23 cellular contexts compared by ENCODE assay signal in genomic region chr5:57202811-57203210, GRCh38. TPM values are rescaled to one million over a fixed set of nuclear protein-coding genes. Genes with fewer than 3 reads are reported as not detected.
DNase-seq lines count a peak whose midpoint lies in the region; ATAC-seq, FAIRE-seq and TF ChIP-seq lines count a peak whose summit lies in the region.
"Had no signal": no experiment of that assay in that cellular context is flagged by ENCODE, and none has a peak within 500 bp of the region (broad histone marks: within the 10 kb centered on the region; RNA-seq: fewer than 3 reads in every experiment).

No MANE protein-coding gene starts in this region.

- peaks cover 3% of the 10 kb centered on the region for H3K36me3 ChIP-seq in CD4-positive, CD25-positive, alpha-beta regulatory T cell (ENCODE audit: control insufficient read depth, insufficient read depth, low read length)
- H3K36me3 ChIP-seq in IMR-90 (ENCODE audit: control insufficient read depth, insufficient read depth, low read length): peaks cover 2% of the 10 kb centered on the region; the same call in 1 of the 2 replicates
- no peaks in the 10 kb centered on the region for H3K36me3 ChIP-seq in fibroblast of lung (ENCODE audit: control insufficient read depth, insufficient read depth, low read length)
- peaks cover 0 to 3% of the 10 kb centered on the region in 2 donors for H3K36me3 ChIP-seq in small intestine (ENCODE audit: control insufficient read depth in 2 of 2, insufficient read depth in 2 of 2, low read length in 2 of 2)

- peak overlapping the region; percentile 51 for H3K27ac ChIP-seq in CD4-positive, CD25-positive, alpha-beta regulatory T cell (ENCODE audit: insufficient read depth, low read length, poor library complexity, severe bottlenecking)
- H3K27ac ChIP-seq in IMR-90 (ENCODE audit: insufficient read depth, low read length): no peak overlapping the region
- H3K27ac ChIP-seq in fibroblast of lung (ENCODE audit: insufficient read depth, low read length): no peak overlapping the region
- no peak overlapping the region for H3K27ac ChIP-seq in small intestine (ENCODE audit: low read depth in 1 of 2, low read length in 1 of 2)

- H4K91ac ChIP-seq in IMR-90 (ENCODE audit: insufficient read depth, low read depth, low read length): no peak overlapping the region

- no peak for TF ChIP-seq RAD21 in IMR-90 (IDR thresholded peaks at IDR 0.05; ENCODE audit: low read length)

- no peak overlapping the region for H2BK20ac ChIP-seq in IMR-90 (ENCODE audit: low read depth, low read length)

- no peak for FAIRE-seq in small intestine (lab: Jason Lieb, UNC)
- FAIRE-seq: GM12878, GM19239, HepG2 had no signal

- no peak overlapping the region for H4K8ac ChIP-seq in IMR-90 (ENCODE audit: low read depth in 2 of 2, low read length in 2 of 2)

- no peak overlapping the region for H2AK5ac ChIP-seq in IMR-90 (ENCODE audit: low read depth, low read length)

- no peak overlapping the region for H3K56ac ChIP-seq in IMR-90 (ENCODE audit: extremely low read depth, insufficient read depth, low read length)

- BruUV-seq in IMR-90 (replicated peaks; lab: Mats Ljungman, UMichigan): no TSS peak

- peak overlapping the region; percentile 28 to 89 (median 84) for H3K27ac Mint-ChIP-seq in CD4-positive, CD25-positive, alpha-beta regulatory T cell
- H3K27ac Mint-ChIP-seq in natural killer cell treated with Interleukin-12 subunit alpha and Interleukin-12 subunit beta and Interleukin-15 and Interleukin-18, amount 100 ng/mL, for 72 hours: peak overlapping the region; percentile 49 to 63

- H3K4me1 Mint-ChIP-seq in CD4-positive, CD25-positive, alpha-beta regulatory T cell: peaks cover 46 to 89% (median 72%) of the 10 kb centered on the region in 4 donors
- H3K4me1 Mint-ChIP-seq in natural killer cell treated with Interleukin-12 subunit alpha and Interleukin-12 subunit beta and Interleukin-15 and Interleukin-18, amount 100 ng/mL, for 72 hours (ENCODE audit: low read depth in 2 of 2): peaks cover 42 to 65% of the 10 kb centered on the region in 2 donors

- no peaks in the 10 kb centered on the region for H3K9me3 Mint-ChIP-seq in CD4-positive, CD25-positive, alpha-beta regulatory T cell
- no peaks in the 10 kb centered on the region for H3K9me3 Mint-ChIP-seq in natural killer cell treated with Interleukin-12 subunit alpha and Interleukin-12 subunit beta and Interleukin-15 and Interleukin-18, amount 100 ng/mL, for 72 hours

- no peak overlapping the region for H2AK9ac ChIP-seq in IMR-90 (replicated peaks; ENCODE audit: low read depth, low read length, poor library complexity)

- peak overlapping the region; percentile 77 for H2BK5ac ChIP-seq in IMR-90 (ENCODE audit: low read depth, low read length, poor library complexity, severe bottlenecking)

- no peak for DNase-seq in CD4-positive, CD25-positive, alpha-beta regulatory T cell
- DNase-seq in IMR-90: peak; percentile 67
- DNase-seq in fibroblast of lung (ENCODE audit: low read depth in 2 of 2): peak in 1 of 2 donors; percentile 49
- no peak for DNase-seq in natural killer cell treated with Interleukin-12 subunit alpha and Interleukin-12 subunit beta and Interleukin-15 and Interleukin-18, amount 100 ng/mL, for 72 hours (ENCODE audit: low spot score)
- DNase-seq in small intestine: no peak
- no peak for DNase-seq in SIG-M5 treated with dmso at 0.1 percent for 504 hours (lab: John Stamatoyannopoulos, UW; ENCODE audit: unreplicated experiment)
- DNase-seq in ACHN: no peak
- DNase-seq: AML-193, Calu3, DMS53, EL, NCI-H1417 treated with DMSO at 0.1 percent for 48 hours, NCI-H2029, NCI-H345, NCI-H524 treated with DMSO at 0.1 percent for 48 hours, SHP77 had no signal

- no peaks in the 10 kb centered on the region for H3K27me3 ChIP-seq in CD4-positive, CD25-positive, alpha-beta regulatory T cell (ENCODE audit: control insufficient read depth, insufficient read depth, low read length)
- H3K27me3 ChIP-seq in IMR-90 (ENCODE audit: control insufficient read depth, insufficient read depth, low read length): no peaks in the 10 kb centered on the region
- H3K27me3 ChIP-seq in fibroblast of lung (ENCODE audit: control insufficient read depth, insufficient read depth, low read length): no peaks in the 10 kb centered on the region
- H3K27me3 ChIP-seq in small intestine (ENCODE audit: control insufficient read depth in 2 of 2, insufficient read depth in 2 of 2, low read length in 2 of 2): no peaks in the 10 kb centered on the region

- H3K4ac ChIP-seq in IMR-90 (ENCODE audit: low read depth, low read length): no peak overlapping the region

- H3K23ac ChIP-seq in IMR-90 (ENCODE audit: low read depth, low read length): no peak overlapping the region

- CTCF ChIA-PET in IMR-90 (lab: Yijun Ruan, JAX): interaction anchor here (0.6 to 0.9 kb wide), 2 partner anchors 12 to 73 kb away, joined by 3 to 4 read pairs; no protein-coding TSS in a partner anchor

- peaks cover 6% of the 10 kb centered on the region for H3K36me3 Mint-ChIP-seq in CD4-positive, CD25-positive, alpha-beta regulatory T cell
- no peaks in the 10 kb centered on the region for H3K36me3 Mint-ChIP-seq in natural killer cell treated with Interleukin-12 subunit alpha and Interleukin-12 subunit beta and Interleukin-15 and Interleukin-18, amount 100 ng/mL, for 72 hours

- no peak for TF ChIP-seq POLR2A in IMR-90 (IDR thresholded peaks at IDR 0.05; ENCODE audit: low read depth, low read length)

- dilution Hi-C loops in IMR-90 (cut with HindIII; ENCODE audit: low sequenced_read_pairs, unreplicated experiment): no loop called here

- H3K4me2 ChIP-seq in IMR-90 (ENCODE audit: low read depth, low read length) (peak overlapping the region; percentile 70), fibroblast of lung (ENCODE audit: extremely low read depth, insufficient read depth, low read length) (peak overlapping the region; percentile 2)

- peaks cover 17% of the 10 kb centered on the region for H3K9me1 ChIP-seq in IMR-90 (ENCODE audit: insufficient read depth, low read length)

- intact Hi-C loops in IMR-90 (cut with micrococcal nuclease): no loop called here

- no peaks in the 10 kb centered on the region for H3K9me3 ChIP-seq in CD4-positive, CD25-positive, alpha-beta regulatory T cell (ENCODE audit: control insufficient read depth in 2 of 2, low read length in 2 of 2)
- H3K9me3 ChIP-seq in IMR-90 (ENCODE audit: control insufficient read depth, insufficient read depth, low read length) (no peaks in the 10 kb centered on the region), fibroblast of lung (ENCODE audit: control insufficient read depth, insufficient read depth, low read depth, low read length) (no peaks in the 10 kb centered on the region), small intestine (ENCODE audit: control insufficient read depth, low read depth) (no peaks in the 10 kb centered on the region)
- H3K9me3 ChIP-seq: HAP-1 had no signal

- H3K14ac ChIP-seq in IMR-90 (replicated peaks; ENCODE audit: low read depth, low read length): no peak overlapping the region

- H3K79me1 ChIP-seq in IMR-90 (ENCODE audit: low read depth in 1 of 2, low read length in 2 of 2): peaks cover 34 to 77% of the 10 kb centered on the region in 2 experiments

- ATAC-seq in CD4-positive, CD25-positive, alpha-beta regulatory T cell (ENCODE audit: low read depth in 2 of 2): no peak
- ATAC-seq in IMR-90 (ENCODE audit: low read depth) (peak; percentile 73), HG03139 (IDR thresholded peaks at IDR 0.05; ENCODE audit: unreplicated experiment) (no peak)
- no peak for ATAC-seq in natural killer cell treated with Interleukin-12 subunit alpha and Interleukin-12 subunit beta and Interleukin-15 and Interleukin-18, amount 100 ng/mL, for 72 hours
- ATAC-seq: GM12878, HepG2, SK-N-SH treated with all-trans-retinoic acid at 6 μM for 48 hours had no signal

- POLR2A ChIA-PET in IMR-90 (lab: Charles Lee; ENCODE audit: unreplicated experiment): no interaction called here

- no peak overlapping the region for H2AFZ ChIP-seq in IMR-90 (replicated peaks; ENCODE audit: low read length, poor library complexity)
- H2AFZ ChIP-seq in fibroblast of lung (ENCODE audit: low read length): no peak overlapping the region

- H3K4me1 ChIP-seq in CD4-positive, CD25-positive, alpha-beta regulatory T cell (ENCODE audit: control insufficient read depth, insufficient read depth, low read length, poor library complexity, severe bottlenecking): peaks cover 67% of the 10 kb centered on the region
- H3K4me1 ChIP-seq in IMR-90 (ENCODE audit: control insufficient read depth, insufficient read depth, low read length) (peaks cover 13% of the 10 kb centered on the region), fibroblast of lung (ENCODE audit: control insufficient read depth, extremely low read depth, insufficient read depth, low read length) (peaks cover 2% of the 10 kb centered on the region), small intestine (ENCODE audit: control insufficient read depth in 2 of 2, insufficient read depth in 1 of 2, low read depth in 1 of 2, low read length in 1 of 2) (peaks cover 0 to 4% of the 10 kb centered on the region in 2 donors)

- H4K20me1 ChIP-seq in IMR-90 (ENCODE audit: insufficient read depth, low read length): peaks cover 59% of the 10 kb centered on the region
- H4K20me1 ChIP-seq in fibroblast of lung (ENCODE audit: control insufficient read depth, extremely low read depth, insufficient read depth, low read length): no peaks in the 10 kb centered on the region

- in situ Hi-C loops in IMR-90 (cut with MboI; ENCODE audit: low sequenced_read_pairs): loop anchor here (25.0 kb wide), 2 partner anchors 941 to 1241 kb away; no protein-coding TSS in a partner anchor
- in situ Hi-C loops in ACHN (cut with HindIII; ENCODE audit: low pct_ligation_motif_present, low pct_unique_long_range_greater_than_20kb, low sequenced_read_pairs): no loop called here

- no peaks in the 10 kb centered on the region for H3K27me3 Mint-ChIP-seq in CD4-positive, CD25-positive, alpha-beta regulatory T cell
- H3K27me3 Mint-ChIP-seq in natural killer cell treated with Interleukin-12 subunit alpha and Interleukin-12 subunit beta and Interleukin-15 and Interleukin-18, amount 100 ng/mL, for 72 hours: no peaks in the 10 kb centered on the region

- TF ChIP-seq CTCF in IMR-90 (conservative IDR thresholded peaks at IDR 0.05; ENCODE audit: low read depth, low read length) (no peak), fibroblast of lung (conservative IDR thresholded peaks at IDR 0.05 in 1 of 2, IDR thresholded peaks at IDR 0.05 in 1 of 2; ENCODE audit: low read depth in 1 of 2, low read length in 2 of 2) (no peak)

- no peak overlapping the region for H2BK120ac ChIP-seq in IMR-90 (ENCODE audit: low read depth, low read length)

- H4K5ac ChIP-seq in IMR-90 (ENCODE audit: low read depth, low read length): no peak overlapping the region

- WGBS in IMR-90 (ENCODE audit: extremely low coverage in 2 of 2, insufficient read length in 1 of 2), 2 experiments: 100% methylated on average over 1 of the region's 1 CpG; no CpG with 5 or more reads in 1 of the 2 experiments
- WGBS in small intestine, 3 donors: 59 to 88% (median 73%) methylated on average over 1 of the region's 1 CpG

- no peak overlapping the region for H3K18ac ChIP-seq in IMR-90 (ENCODE audit: low read depth, low read length)

- H3K79me2 ChIP-seq in fibroblast of lung (ENCODE audit: control insufficient read depth, insufficient read depth, low read length): peaks cover 86% of the 10 kb centered on the region

- peak overlapping the region in 2 of 4 donors; percentile 17 to 56 for H3K4me3 Mint-ChIP-seq in CD4-positive, CD25-positive, alpha-beta regulatory T cell
- H3K4me3 Mint-ChIP-seq in natural killer cell treated with Interleukin-12 subunit alpha and Interleukin-12 subunit beta and Interleukin-15 and Interleukin-18, amount 100 ng/mL, for 72 hours: no peak overlapping the region
- H3K4me3 Mint-ChIP-seq: CD14-positive monocyte had no signal

- H2BK15ac ChIP-seq in IMR-90 (ENCODE audit: low read depth, low read length): no peak overlapping the region

- H3K4me3 ChIP-seq in CD4-positive, CD25-positive, alpha-beta regulatory T cell (ENCODE audit: low read depth, low read length): no peak overlapping the region
- H3K4me3 ChIP-seq in IMR-90 (ENCODE audit: insufficient read depth, low read depth, low read length) (no peak overlapping the region), fibroblast of lung (replicated peaks in 1 of 4; ENCODE audit: control extremely low read depth in 1 of 4, insufficient read depth in 1 of 4, low read depth in 3 of 4, low read length in 4 of 4) (no peak overlapping the region), small intestine (ENCODE audit: low read depth in 1 of 2, low read length in 2 of 2) (no peak overlapping the region)
- H3K4me3 ChIP-seq: GM12878, HAP-1 had no signal

- no peak overlapping the region for H3K9ac ChIP-seq in IMR-90 (ENCODE audit: low read depth, low read length)
- H3K9ac ChIP-seq in fibroblast of lung (ENCODE audit: insufficient read depth, low read length): no peak overlapping the region

RNA-seq across cellular contexts. Expression of gene GPBP1, which starts 29.0 kb away (rescaled TPM):
- total RNA-seq in CD4-positive, CD25-positive, alpha-beta regulatory T cell: 171 TPM
- polyA plus RNA-seq in CD4-positive, CD25-positive, alpha-beta regulatory T cell: 100 to 1,000 TPM in 1 of 4 donors, 10 to 100 TPM in 3; 88.8 to 108 (median 98.2) TPM
- total RNA-seq in IMR-90 (2012; rRNA removed): 29.2 and 63.9 TPM in 2 replicates
- polyA plus RNA-seq in IMR-90 (2012; rRNA removed): 18.7 and 24.3 TPM in 2 replicates
- 1.5 and 3.1 TPM in 2 replicates for polyA plus RNA-seq in IMR-90 (2012; cell fraction: cytosol; rRNA removed)
- 1.7 and 29.8 TPM in 2 replicates for polyA plus RNA-seq in IMR-90 (2012; cell fraction: nucleus; rRNA removed; ENCODE audit: low replicate concordance)
- 80.9 and 82.1 TPM in 2 replicates for total RNA-seq in fibroblast of lung
- polyA plus RNA-seq in fibroblast of lung: 45.5 and 50.4 TPM in 2 replicates
- 29.5 and 30.0 TPM in 2 replicates for polyA plus RNA-seq in fibroblast of lung (2012)
- 0.90 and 1.7 TPM in 2 replicates for polyA minus RNA-seq in fibroblast of lung (ENCODE audit: low replicate concordance)
- 10 to 100 TPM; 88.3 to 91.1 TPM for total RNA-seq in natural killer cell treated with Interleukin-12 subunit alpha and Interleukin-12 subunit beta and Interleukin-15 and Interleukin-18, amount 100 ng/mL, for 72 hours
- 10 to 100 TPM; 41.4 to 47.4 (median 43.0) TPM for polyA plus RNA-seq in small intestine
